Comparison of ENCODE assay signal across 34 cellular contexts in genomic region chr3:128469128-128469527, GRCh38. TPM values are rescaled to one million over a fixed set of nuclear protein-coding genes. Genes with fewer than 3 reads are reported as not detected.
"Had no signal": no experiment of that assay in that cellular context is flagged by ENCODE, and none has a peak within 500 bp of the region (broad histone marks: within the 10 kb centered on the region; RNA-seq: fewer than 3 reads in every experiment).

No MANE protein-coding gene starts in this region.

- H3K36me3 ChIP-seq: ascending aorta, cardiac muscle cell had no signal

- H3K4me3 ChIP-seq: ascending aorta, cardiac muscle cell had no signal

- ATAC-seq: activated CD4-positive, alpha-beta T cell treated with anti-CD3 and anti-CD28 coated beads for 36 hours; activated CD4-positive, CD25-positive, alpha-beta regulatory T cell treated with anti-CD3 and anti-CD28 coated beads, Interleukin-2, amount 50 U/mL, for 24 hours; activated CD8-positive, alpha-beta memory T cell treated with anti-CD3 and anti-CD28 coated beads, Interleukin-2, amount 10 ng/mL, durations not matched to agents 7 days and 5 days; activated CD8-positive, alpha-beta T cell treated with anti-CD3 and anti-CD28 coated beads, Interleukin-2, amount 10 ng/mL, durations not matched to agents 7 days and 5 days; activated naive CD8-positive, alpha-beta T cell treated with anti-CD3 and anti-CD28 coated beads, Interleukin-2, amount 50 U/mL, for 24 hours; WTC11 had no signal

- H3K27me3 ChIP-seq: ascending aorta had no signal

- H3K9me3 ChIP-seq: ascending aorta had no signal

- H3K4me1 ChIP-seq: ascending aorta had no signal

- DNase-seq: activated CD4-positive, alpha-beta memory T cell treated with anti-CD3 and anti-CD28 coated beads, Interleukin-2, amount 10 ng/mL, durations not matched to agents 7 days and 5 days; activated CD4-positive, alpha-beta T cell treated with anti-CD3 and anti-CD28 coated beads for 1 hour; activated CD4-positive, alpha-beta T cell treated with anti-CD3 and anti-CD28 coated beads for 36 hours; activated CD4-positive, alpha-beta T cell treated with anti-CD3 and anti-CD28 coated beads for 48 hours; activated CD4-positive, alpha-beta T cell treated with anti-CD3 and anti-CD28 coated beads, Interleukin-2, amount 10 ng/mL, durations not matched to agents 7 days and 5 days; activated CD4-positive, alpha-beta T cell treated with anti-CD3 and anti-CD28 coated beads, Interleukin-2, amount 50 U/mL, for 48 hours; activated CD4-positive, CD25-positive, alpha-beta regulatory T cell; activated CD8-positive, alpha-beta memory T cell treated with anti-CD3 and anti-CD28 coated beads for 24 hours; activated CD8-positive, alpha-beta memory T cell treated with anti-CD3 and anti-CD28 coated beads, Interleukin-2, amount 10 ng/mL, durations not matched to agents 7 days and 5 days; activated CD8-positive, alpha-beta memory T cell treated with anti-CD3 and anti-CD28 coated beads, Interleukin-2, amount 50 U/mL, for 48 hours; activated CD8-positive, alpha-beta T cell treated with anti-CD3 and anti-CD28 coated beads, Interleukin-2, amount 10 ng/mL, durations not matched to agents 7 days and 5 days; activated effector memory CD4-positive, alpha-beta T cell treated with Interleukin-2 at 50 U/mL for 16 hours; activated gamma-delta T cell; activated naive CD4-positive, alpha-beta T cell treated with anti-CD3 and anti-CD28 coated beads, Interleukin-2, amount 10 ng/mL, durations not matched to agents 7 days and 5 days; activated naive CD4-positive, alpha-beta T cell treated with Interleukin-2 at 50 U/mL for 16 hours; activated naive CD8-positive, alpha-beta T cell treated with anti-CD3 and anti-CD28 coated beads, Interleukin-2, amount 10 ng/mL, durations not matched to agents 7 days and 5 days; activated naive CD8-positive, alpha-beta T cell treated with anti-CD3 and anti-CD28 coated beads, Interleukin-2, amount 50 U/mL, for 24 hours; activated T-cell treated with anti-CD3 and anti-CD28 coated beads, Interleukin-2, amount 50 U/mL, for 24 hours; activated T-cell treated with anti-CD3 and anti-CD28 coated beads, Interleukin-2, amount 50 U/mL, for 48 hours; amygdala; anterior cingulate cortex; cerebellar nuclear complex; T-helper 2 cell; T-helper 9 cell had no signal

- H3K27ac ChIP-seq: ascending aorta, cardiac muscle cell, VCaP had no signal

- FAIRE-seq: bronchial epithelial cell, TTC549 had no signal

RNA-seq across cellular contexts. Expression of gene DNAJB8, which starts 2.4 kb away (rescaled TPM):
- total RNA-seq: activated CD4-positive, alpha-beta memory T cell treated with anti-CD3 and anti-CD28 coated beads, Interleukin-2, amount 10 ng/mL, durations not matched to agents 7 days and 5 days; activated CD4-positive, alpha-beta T cell treated with anti-CD3 and anti-CD28 coated beads for 36 hours; activated CD4-positive, alpha-beta T cell treated with anti-CD3 and anti-CD28 coated beads, Interleukin-2, amount 10 ng/mL, durations not matched to agents 7 days and 5 days; activated CD8-positive, alpha-beta memory T cell treated with anti-CD3 and anti-CD28 coated beads, Interleukin-2, amount 10 ng/mL, durations not matched to agents 7 days and 5 days; activated CD8-positive, alpha-beta T cell treated with anti-CD3 and anti-CD28 coated beads, Interleukin-2, amount 10 ng/mL, durations not matched to agents 7 days and 5 days; activated naive CD8-positive, alpha-beta T cell treated with anti-CD3 and anti-CD28 coated beads, Interleukin-2, amount 10 ng/mL, durations not matched to agents 7 days and 5 days; activated T-helper 2 cell treated with anti-CD3 and anti-CD28 coated beads, Interferon-gamma antibody, Interleukin-2, Interleukin-4, amounts not matched to agents 10 μg/mL and 5 μg/mL and 100 μg/mL, durations not matched to agents 14 hours and 24 hours and 36 hours; ascending aorta; bronchial epithelial cell; cardiac muscle cell; chondrocyte; WTC11 had no signal
- polyA plus RNA-seq: adipose tissue, cardiac muscle cell had no signal

RNA-seq across cellular contexts. Expression of gene GATA2, which starts 23.9 kb away (rescaled TPM):
- total RNA-seq: activated CD4-positive, alpha-beta T cell treated with anti-CD3 and anti-CD28 coated beads, Interleukin-2, amount 10 ng/mL, durations not matched to agents 7 days and 5 days; activated CD8-positive, alpha-beta T cell treated with anti-CD3 and anti-CD28 coated beads, Interleukin-2, amount 10 ng/mL, durations not matched to agents 7 days and 5 days; activated naive CD8-positive, alpha-beta T cell treated with anti-CD3 and anti-CD28 coated beads, Interleukin-2, amount 10 ng/mL, durations not matched to agents 7 days and 5 days had no signal
